Comparison of ENCODE assay signal across 1 cellular context in the genomic region with DNA sequence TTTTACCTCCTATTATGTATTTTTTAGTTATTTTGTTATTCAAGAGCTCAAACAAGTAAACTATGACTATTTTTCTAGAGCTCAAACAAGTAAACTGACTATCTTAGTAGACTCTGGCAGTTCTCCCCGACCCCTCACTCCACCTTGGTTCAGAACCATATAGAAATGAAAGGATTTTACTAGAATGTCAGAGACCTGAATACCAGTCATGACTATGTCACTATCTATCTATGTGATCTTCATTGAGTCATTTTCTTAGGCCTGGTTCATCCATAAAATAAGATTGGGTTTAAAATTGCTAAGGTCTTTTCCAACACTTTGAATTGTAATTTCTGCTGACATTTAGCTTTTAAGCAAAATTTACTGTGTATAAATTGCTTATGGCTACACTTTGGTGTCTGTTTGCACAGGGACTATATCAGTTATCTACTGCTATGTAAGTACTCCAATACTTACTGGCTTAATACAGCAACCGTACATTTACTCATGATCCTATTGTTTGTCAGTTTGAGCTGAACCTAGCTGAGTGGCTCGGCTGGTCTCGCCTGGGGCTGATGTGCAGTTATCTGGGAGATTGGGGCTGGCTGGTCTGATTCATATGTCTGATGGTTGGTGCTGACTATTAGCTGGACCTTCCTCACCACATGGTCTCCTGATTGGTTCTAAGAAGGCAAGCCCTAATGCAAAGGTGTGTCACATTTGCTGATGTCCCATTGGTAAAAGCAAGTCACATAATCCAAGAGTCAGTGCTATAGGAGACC.
TF ChIP-seq lines count a peak whose summit lies in the region.

No MANE protein-coding gene starts in this region.

TF ChIP-seq in HEK293T, 16 proteins besides CTCF, POLR2A, EP300 and RAD21 (continued from another document):
- TF ChIP-seq FOXK2 (IDR thresholded peaks at IDR 0.05) (no peak), CTBP1 (IDR thresholded peaks at IDR 0.05; ENCODE audit: borderline replicate concordance) (no peak), NFRKB (IDR thresholded peaks at IDR 0.05) (no peak)
